Comparison of ENCODE assay signal across 1 cellular context in the genomic region with DNA sequence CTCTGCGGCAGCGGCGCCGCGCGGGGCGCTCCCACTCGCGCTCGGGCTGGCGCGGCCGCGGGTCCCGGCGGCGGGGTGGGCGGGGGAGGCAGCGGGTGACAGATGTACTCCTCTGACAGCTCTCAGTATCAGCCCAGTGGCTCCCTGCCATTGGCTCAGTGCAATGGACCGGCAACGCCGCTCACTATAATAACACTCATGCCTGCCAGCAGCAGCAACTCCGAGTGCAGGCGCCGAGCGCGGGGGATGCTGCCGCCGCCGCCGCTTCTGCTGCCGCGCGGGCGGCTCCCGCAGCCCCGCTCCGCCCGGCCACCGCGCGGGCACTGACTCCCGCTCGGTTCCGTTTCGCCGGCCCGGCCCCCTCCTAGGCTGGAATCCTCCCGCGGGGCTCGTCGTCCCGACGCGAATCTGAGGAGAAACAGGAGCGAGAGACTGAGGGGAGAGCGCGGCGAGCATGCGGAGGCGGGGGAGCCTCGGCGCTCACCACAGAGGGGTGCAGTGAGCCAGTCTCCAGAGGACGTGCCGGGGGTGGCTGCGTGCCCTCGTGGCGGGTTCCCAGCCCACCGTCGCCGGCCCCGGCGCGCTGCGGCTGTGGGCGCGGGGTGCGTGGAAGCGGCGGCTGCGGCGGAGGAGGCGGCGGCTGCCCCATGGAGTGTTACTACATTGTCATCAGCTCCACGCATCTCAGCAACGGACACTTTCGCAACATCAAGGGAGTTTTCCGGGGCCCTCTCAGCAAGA.
TF ChIP-seq lines count a peak whose summit lies in the region.

ZNF804A (plus strand) TSS at position 217 of the 741 bp plus-strand sequence; CDS start at position 648, 431 bp downstream.

TF ChIP-seq in HepG2, 621 proteins besides CTCF, POLR2A, EP300 and RAD21 (continued from another document):
- TF ChIP-seq NCOA2 (CRISPR knock-in tag; IDR thresholded peaks at IDR 0.05): no peak
- 0 out of 2 replicates have a peak, but pooled peaks have one; percentile 62 for TF ChIP-seq DNMT1 (CRISPR knock-in tag; IDR thresholded peaks at IDR 0.05)
- no peak for TF ChIP-seq ZNF619 (CRISPR knock-in tag; IDR thresholded peaks at IDR 0.05)
- no peak for TF ChIP-seq ZNF235 (CRISPR knock-in tag; IDR thresholded peaks at IDR 0.05; ENCODE audit: borderline replicate concordance)
- TF ChIP-seq PRDM15 (CRISPR knock-in tag; IDR thresholded peaks at IDR 0.05): no peak
- TF ChIP-seq, protein P1, sequence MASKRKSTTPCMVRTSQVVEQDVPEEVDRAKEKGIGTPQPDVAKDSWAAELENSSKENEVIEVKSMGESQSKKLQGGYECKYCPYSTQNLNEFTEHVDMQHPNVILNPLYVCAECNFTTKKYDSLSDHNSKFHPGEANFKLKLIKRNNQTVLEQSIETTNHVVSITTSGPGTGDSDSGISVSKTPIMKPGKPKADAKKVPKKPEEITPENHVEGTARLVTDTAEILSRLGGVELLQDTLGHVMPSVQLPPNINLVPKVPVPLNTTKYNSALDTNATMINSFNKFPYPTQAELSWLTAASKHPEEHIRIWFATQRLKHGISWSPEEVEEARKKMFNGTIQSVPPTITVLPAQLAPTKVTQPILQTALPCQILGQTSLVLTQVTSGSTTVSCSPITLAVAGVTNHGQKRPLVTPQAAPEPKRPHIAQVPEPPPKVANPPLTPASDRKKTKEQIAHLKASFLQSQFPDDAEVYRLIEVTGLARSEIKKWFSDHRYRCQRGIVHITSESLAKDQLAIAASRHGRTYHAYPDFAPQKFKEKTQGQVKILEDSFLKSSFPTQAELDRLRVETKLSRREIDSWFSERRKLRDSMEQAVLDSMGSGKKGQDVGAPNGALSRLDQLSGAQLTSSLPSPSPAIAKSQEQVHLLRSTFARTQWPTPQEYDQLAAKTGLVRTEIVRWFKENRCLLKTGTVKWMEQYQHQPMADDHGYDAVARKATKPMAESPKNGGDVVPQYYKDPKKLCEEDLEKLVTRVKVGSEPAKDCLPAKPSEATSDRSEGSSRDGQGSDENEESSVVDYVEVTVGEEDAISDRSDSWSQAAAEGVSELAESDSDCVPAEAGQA (IDR thresholded peaks at IDR 0.05; ENCODE audit: low read depth): no peak
- TF ChIP-seq, protein P1 (CRISPR knock-in tag; IDR thresholded peaks at IDR 0.05; ENCODE audit: borderline replicate concordance): no peak
- no peak for TF ChIP-seq ZNF101 (CRISPR knock-in tag; IDR thresholded peaks at IDR 0.05; ENCODE audit: borderline replicate concordance, low read depth)
